22 cellular contexts compared by ENCODE assay signal in the genomic region with DNA sequence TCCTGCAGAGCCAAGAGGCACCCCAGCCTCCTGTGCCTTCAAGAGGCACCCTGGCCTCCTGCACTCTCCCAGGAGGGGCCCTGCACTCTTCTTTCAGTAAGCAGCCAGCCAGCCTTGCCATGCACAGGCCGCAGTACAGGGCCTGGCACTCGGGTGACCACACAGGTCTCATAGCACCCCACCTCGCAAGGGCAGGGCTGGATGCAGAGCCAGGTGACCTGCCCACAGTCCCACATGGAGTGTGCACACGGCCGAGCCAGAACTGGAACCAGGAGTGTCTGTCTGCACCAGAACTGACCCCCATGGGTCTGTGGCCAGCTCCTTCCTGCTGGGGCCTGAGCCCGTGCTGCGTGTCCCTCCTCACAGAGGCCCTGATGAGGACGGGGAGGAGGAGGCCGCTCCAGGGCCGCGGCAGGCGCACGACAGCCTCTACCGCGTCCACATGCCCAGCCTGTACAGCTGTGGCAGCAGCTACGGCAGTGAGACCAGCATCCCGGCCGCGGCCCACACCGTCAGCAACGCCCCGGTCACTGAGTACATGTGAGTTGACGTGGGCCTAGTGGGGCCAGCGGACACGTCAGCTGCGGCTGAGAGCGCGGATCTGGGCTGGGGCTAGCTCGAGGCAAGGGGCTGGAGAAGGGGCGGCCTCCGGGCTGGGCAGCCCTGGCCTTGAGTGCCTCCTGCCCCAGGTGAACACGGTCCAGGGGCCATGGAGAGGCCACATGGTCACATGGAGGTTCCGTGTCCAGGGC. TPM values are rescaled to one million over a fixed set of nuclear protein-coding genes. Genes with fewer than 3 reads are reported as not detected.
"Had no signal": no experiment of that assay in that cellular context is flagged by ENCODE, and none has a peak within 500 bp of the region (broad histone marks: within the 10 kb centered on the region; RNA-seq: fewer than 3 reads in every experiment).

No MANE protein-coding gene starts in this region.

- H3K4me3 ChIP-seq: dorsolateral prefrontal cortex, gastrocnemius medialis, lower lobe of right lung, mucosa of descending colon, sigmoid colon, testis, tibial artery had no signal

- DNase-seq: dorsolateral prefrontal cortex; effector CD4-positive, alpha-beta T cell; foreskin fibroblast; gastrocnemius medialis; head of caudate nucleus; kidney glomerular epithelial cell; left colon; left ventricle myocardium superior; lower lobe of right lung; mucosa of descending colon; naive B cell; sigmoid colon; stimulated activated CD4-positive, alpha-beta T cell treated with anti-CD3 and anti-CD28 coated beads, Interleukin-4, amount 100 ng/mL, for 4 hours; stimulated activated naive CD8-positive, alpha-beta T cell treated with anti-CD3 and anti-CD28 coated beads, Interleukin-15, Interleukin-2, amounts not matched to agents 100 U/mL and 50 U/mL, for 24 hours; testis; tibial artery had no signal

- H3K4me1 ChIP-seq: parathyroid adenoma had no signal

- H2AFZ ChIP-seq: parathyroid adenoma had no signal

- H3K9me3 ChIP-seq: gastrocnemius medialis, lower lobe of right lung, mucosa of descending colon, sigmoid colon, testis, tibial artery had no signal

- ATAC-seq: esophagus mucosa; gastrocnemius medialis; left colon; left ventricle myocardium superior; lower lobe of right lung; mucosa of descending colon; natural killer cell treated with Interleukin-12 subunit alpha and Interleukin-12 subunit beta and Interleukin-15 and Interleukin-18, amount 100 ng/mL, for 72 hours; stimulated activated memory B cell treated with anti-CD40 and anti-IgM and Interleukin-4, amounts not matched to agents 10 μg/mL and 1 μg/mL and 100 μg/mL, for 72 hours; stimulated activated naive CD8-positive, alpha-beta T cell treated with anti-CD3 and anti-CD28 coated beads, Interleukin-15, Interleukin-2, amounts not matched to agents 100 U/mL and 50 U/mL, for 24 hours had no signal

- H3K9ac ChIP-seq: parathyroid adenoma had no signal

- H3K27me3 ChIP-seq: dorsolateral prefrontal cortex, gastrocnemius medialis, sigmoid colon, testis, tibial artery had no signal

- H3K27ac ChIP-seq: epithelial cell of prostate, gastrocnemius medialis, lower lobe of right lung, parathyroid adenoma, sigmoid colon, testis, tibial artery had no signal

RNA-seq across cellular contexts. Expression of gene AMZ1, which starts 29.9 kb away (rescaled TPM):
- total RNA-seq: gastrocnemius medialis; natural killer cell treated with Interleukin-12 subunit alpha and Interleukin-12 subunit beta and Interleukin-15 and Interleukin-18, amount 100 ng/mL, for 72 hours; neural crest cell had no signal
